ENCODE assay signal across 20 cellular contexts in genomic region chr2:173834124-173834523, GRCh38.
"Had no signal": no experiment of that assay in that cellular context is flagged by ENCODE, and none has a peak within 500 bp of the region (broad histone marks: within the 10 kb centered on the region; RNA-seq: fewer than 3 reads in every experiment).

No MANE protein-coding gene starts in this region.

- H3K27me3 ChIP-seq: esophagus muscularis mucosa, gastrocnemius medialis, left lung had no signal

- H3K9me3 ChIP-seq: esophagus muscularis mucosa, gastrocnemius medialis, heart right ventricle, left lung, lower lobe of right lung, mucosa of descending colon had no signal

- H3K4me3 ChIP-seq: coronary artery, dorsolateral prefrontal cortex, esophagus muscularis mucosa, gastrocnemius medialis, heart right ventricle, left lung, lower lobe of right lung, mucosa of descending colon had no signal

- H3K36me3 ChIP-seq: esophagus muscularis mucosa, gastrocnemius medialis, heart right ventricle, left lung, lower lobe of right lung had no signal

- ATAC-seq: gastrocnemius medialis, heart right ventricle, left cardiac atrium, left lung, left ventricle myocardium superior, lower lobe of right lung, mucosa of descending colon had no signal

- H3K36me3 Mint-ChIP-seq: mesothelial cell of epicardium, naive B cell had no signal

- H3K27ac ChIP-seq: coronary artery, dorsolateral prefrontal cortex, esophagus muscularis mucosa, gastrocnemius medialis, heart right ventricle, left lung, lower lobe of right lung had no signal

- H3K4me1 ChIP-seq: gastrocnemius medialis had no signal

- H3K4me3 Mint-ChIP-seq: mesothelial cell of epicardium, naive B cell had no signal

- H3K27ac Mint-ChIP-seq: mesothelial cell of epicardium had no signal

- H3K4me1 Mint-ChIP-seq: naive B cell had no signal

- DNase-seq: dermis blood vessel endothelial cell; dorsolateral prefrontal cortex; effector CD4-positive, alpha-beta T cell; effector memory CD4-positive, alpha-beta T cell; foreskin fibroblast; foreskin melanocyte; gastrocnemius medialis; glutamatergic neuron; head of caudate nucleus; heart right ventricle; hippocampal formation; left cardiac atrium; left lung; left ventricle myocardium superior; lower lobe of right lung; mucosa of descending colon; naive B cell had no signal
